In genomic region chr3:143358155-143358792, GRCh38 we compare ENCODE assay signal across 28 cellular contexts.
A peak's percentile ranks its signal among the peaks of the same experiment; 100 is the strongest.
DNase-seq lines count a peak whose midpoint lies in the region; ATAC-seq and TF ChIP-seq lines count a peak whose summit lies in the region.
"Had no signal": no experiment of that assay in that cellular context is flagged by ENCODE, and none has a peak within 500 bp of the region (broad histone marks: within the 10 kb centered on the region; RNA-seq: fewer than 3 reads in every experiment).

No MANE protein-coding gene starts in this region.

- H3K36me3 ChIP-seq in aorta (ENCODE audit: control insufficient read depth in 1 of 2, insufficient read depth in 2 of 2, low read length in 1 of 2), result peaks cover 0 to 2% of the 10 kb centered on the region in 2 donors
- H3K36me3 ChIP-seq: colonic mucosa, gastroesophageal sphincter, thoracic aorta, vagina had no signal

- peaks cover 2% of the 10 kb centered on the region for H3K9me3 ChIP-seq in aorta (ENCODE audit: control insufficient read depth, low read length)
- H3K9me3 ChIP-seq: colonic mucosa, esophagus squamous epithelium, thoracic aorta, vagina had no signal

- no peaks in the 10 kb centered on the region for H3K4me1 ChIP-seq in aorta (ENCODE audit: control insufficient read depth in 1 of 2, insufficient read depth in 2 of 2, low read length in 2 of 2)
- H3K4me1 ChIP-seq: colonic mucosa had no signal

- no peaks in the 10 kb centered on the region for H3K9me3 Mint-ChIP-seq in activated CD8-positive, alpha-beta T cell treated with anti-CD3 and anti-CD28 coated beads for 36 hours
- H3K9me3 Mint-ChIP-seq in activated CD8-positive, alpha-beta T cell treated with anti-CD3 and anti-CD28 coated beads, Interleukin-2, amount 10 ng/mL, durations not matched to agents 7 days and 5 days (ENCODE audit: insufficient read depth), result no peaks in the 10 kb centered on the region
- H3K9me3 Mint-ChIP-seq in activated T-helper 2 cell treated with anti-CD3 and anti-CD28 coated beads, Interferon-gamma antibody, Interleukin-2, Interleukin-4, amounts not matched to agents 10 μg/mL and 5 μg/mL and 100 μg/mL, durations not matched to agents 14 hours and 24 hours and 36 hours, result no peaks in the 10 kb centered on the region
- H3K9me3 Mint-ChIP-seq: activated naive CD4-positive, alpha-beta T cell treated with anti-CD3 and anti-CD28 coated beads for 36 hours; activated T-cell treated with anti-CD3 and anti-CD28 coated beads, Interleukin-2, amount 50 U/mL, for 72 hours; CD8-positive, alpha-beta memory T cell had no signal

- CTCF ChIA-PET in activated CD8-positive, alpha-beta T cell treated with anti-CD3 and anti-CD28 coated beads for 36 hours (lab: Charles Lee), result no interaction called here
- CTCF ChIA-PET in activated CD8-positive, alpha-beta T cell treated with anti-CD3 and anti-CD28 coated beads, Interleukin-2, amount 10 ng/mL, durations not matched to agents 7 days and 5 days (lab: Charles Lee), result interaction anchor here (1.0 kb wide), 1 partner anchor 9 kb away, joined by 3 read pairs; no protein-coding TSS in a partner anchor

- no peak for DNase-seq in activated CD8-positive, alpha-beta T cell treated with anti-CD3 and anti-CD28 coated beads for 36 hours
- DNase-seq in activated CD8-positive, alpha-beta T cell treated with anti-CD3 and anti-CD28 coated beads, Interleukin-2, amount 10 ng/mL, durations not matched to agents 7 days and 5 days, result no peak
- DNase-seq in NCI-H2081 treated with DMSO at 0.1 percent for 48 hours (lab: John Stamatoyannopoulos, UW) (peak; percentile 62), fibroblast of the aortic adventitia (ENCODE audit: low read depth) (peak; percentile 78), aorta (no peak)
- DNase-seq in activated T-helper 2 cell treated with anti-CD3 and anti-CD28 coated beads, Interferon-gamma antibody, Interleukin-2, Interleukin-4, amounts not matched to agents 10 μg/mL and 5 μg/mL and 100 μg/mL, durations not matched to agents 14 hours and 24 hours and 36 hours (ENCODE audit: low spot score), result no peak
- DNase-seq: activated CD4-positive, alpha-beta T cell treated with anti-CD3 and anti-CD28 coated beads, Interleukin-2, amount 50 U/mL, for 1 hour; activated naive CD4-positive, alpha-beta T cell treated with anti-CD3 and anti-CD28 coated beads for 36 hours; activated T-cell treated with anti-CD3 and anti-CD28 coated beads, Interleukin-2, amount 50 U/mL, for 72 hours; amniotic stem cell; CD8-positive, alpha-beta memory T cell; colonic mucosa; esophagus squamous epithelium; mesenchymal stem cell; MV-4-11; NCI-H187; NCI-H226; NCI-H82; stimulated activated CD4-positive, alpha-beta T cell treated with anti-CD3 and anti-CD28 coated beads, Interleukin-4, amount 100 ng/mL, for 4 hours had no signal

- H3K27me3 Mint-ChIP-seq in activated CD8-positive, alpha-beta T cell treated with anti-CD3 and anti-CD28 coated beads for 36 hours, result no peaks in the 10 kb centered on the region
- no peaks in the 10 kb centered on the region for H3K27me3 Mint-ChIP-seq in activated CD8-positive, alpha-beta T cell treated with anti-CD3 and anti-CD28 coated beads, Interleukin-2, amount 10 ng/mL, durations not matched to agents 7 days and 5 days (ENCODE audit: low read depth)
- no peaks in the 10 kb centered on the region for H3K27me3 Mint-ChIP-seq in activated T-helper 2 cell treated with anti-CD3 and anti-CD28 coated beads, Interferon-gamma antibody, Interleukin-2, Interleukin-4, amounts not matched to agents 10 μg/mL and 5 μg/mL and 100 μg/mL, durations not matched to agents 14 hours and 24 hours and 36 hours (ENCODE audit: low read depth)
- H3K27me3 Mint-ChIP-seq: B cell; CD8-positive, alpha-beta memory T cell; stimulated activated memory B cell treated with anti-CD40 and anti-IgM and Interleukin-4, amounts not matched to agents 10 μg/mL and 1 μg/mL and 100 μg/mL, for 72 hours had no signal

- H3K27ac ChIP-seq in aorta (ENCODE audit: low read depth in 1 of 2, low read length in 2 of 2), result no peak overlapping the region
- H3K27ac ChIP-seq: esophagus squamous epithelium, gastroesophageal sphincter, hepatocyte, thoracic aorta, vagina had no signal

- no peaks in the 10 kb centered on the region for H3K27me3 ChIP-seq in aorta (ENCODE audit: control insufficient read depth in 1 of 2, insufficient read depth in 2 of 2, low read length in 1 of 2)
- H3K27me3 ChIP-seq: colonic mucosa, esophagus squamous epithelium, gastroesophageal sphincter, hepatocyte, vagina had no signal

- intact Hi-C loops in activated CD8-positive, alpha-beta T cell treated with anti-CD3 and anti-CD28 coated beads for 36 hours (cut with micrococcal nuclease), result no loop called here
- intact Hi-C loops in aorta (cut with DNase I), result no loop called here
- intact Hi-C loops in activated T-helper 2 cell treated with anti-CD3 and anti-CD28 coated beads, Interferon-gamma antibody, Interleukin-2, Interleukin-4, amounts not matched to agents 10 μg/mL and 5 μg/mL and 100 μg/mL, durations not matched to agents 14 hours and 24 hours and 36 hours (cut with micrococcal nuclease), result no loop called here

- no peak overlapping the region for H3K27ac Mint-ChIP-seq in activated CD8-positive, alpha-beta T cell treated with anti-CD3 and anti-CD28 coated beads for 36 hours
- H3K27ac Mint-ChIP-seq in activated CD8-positive, alpha-beta T cell treated with anti-CD3 and anti-CD28 coated beads, Interleukin-2, amount 10 ng/mL, durations not matched to agents 7 days and 5 days, result no peak overlapping the region
- H3K27ac Mint-ChIP-seq in activated T-helper 2 cell treated with anti-CD3 and anti-CD28 coated beads, Interferon-gamma antibody, Interleukin-2, Interleukin-4, amounts not matched to agents 10 μg/mL and 5 μg/mL and 100 μg/mL, durations not matched to agents 14 hours and 24 hours and 36 hours, result no peak overlapping the region
- H3K27ac Mint-ChIP-seq: activated naive CD4-positive, alpha-beta T cell treated with anti-CD3 and anti-CD28 coated beads for 36 hours; activated T-cell treated with anti-CD3 and anti-CD28 coated beads, Interleukin-2, amount 50 U/mL, for 72 hours; B cell; CD8-positive, alpha-beta memory T cell; progenitor cell of endocrine pancreas; stimulated activated memory B cell treated with anti-CD40 and anti-IgM and Interleukin-4, amounts not matched to agents 10 μg/mL and 1 μg/mL and 100 μg/mL, for 72 hours had no signal

- H3K4me1 Mint-ChIP-seq in activated CD8-positive, alpha-beta T cell treated with anti-CD3 and anti-CD28 coated beads for 36 hours (ENCODE audit: low read depth), result peaks cover 19% of the 10 kb centered on the region
- H3K4me1 Mint-ChIP-seq in activated CD8-positive, alpha-beta T cell treated with anti-CD3 and anti-CD28 coated beads, Interleukin-2, amount 10 ng/mL, durations not matched to agents 7 days and 5 days (ENCODE audit: low read depth), result peaks cover 17% of the 10 kb centered on the region
- H3K4me1 Mint-ChIP-seq in activated T-helper 2 cell treated with anti-CD3 and anti-CD28 coated beads, Interferon-gamma antibody, Interleukin-2, Interleukin-4, amounts not matched to agents 10 μg/mL and 5 μg/mL and 100 μg/mL, durations not matched to agents 14 hours and 24 hours and 36 hours (ENCODE audit: low read depth), result peaks cover 17% of the 10 kb centered on the region

- TF ChIP-seq CTCF in activated CD8-positive, alpha-beta T cell treated with anti-CD3 and anti-CD28 coated beads for 36 hours (IDR thresholded peaks at IDR 0.05), result no peak
- TF ChIP-seq CTCF in fibroblast of the aortic adventitia (IDR thresholded peaks at IDR 0.05; ENCODE audit: insufficient read depth, low read length), result no peak

- POLR2A ChIA-PET in activated CD8-positive, alpha-beta T cell treated with anti-CD3 and anti-CD28 coated beads for 36 hours (lab: Charles Lee), result no interaction called here
- POLR2A ChIA-PET in activated CD8-positive, alpha-beta T cell treated with anti-CD3 and anti-CD28 coated beads, Interleukin-2, amount 10 ng/mL, durations not matched to agents 7 days and 5 days (lab: Charles Lee), result no interaction called here

- H3K36me3 Mint-ChIP-seq in activated CD8-positive, alpha-beta T cell treated with anti-CD3 and anti-CD28 coated beads for 36 hours (ENCODE audit: low read depth), result no peaks in the 10 kb centered on the region
- no peaks in the 10 kb centered on the region for H3K36me3 Mint-ChIP-seq in activated CD8-positive, alpha-beta T cell treated with anti-CD3 and anti-CD28 coated beads, Interleukin-2, amount 10 ng/mL, durations not matched to agents 7 days and 5 days (ENCODE audit: low read depth)
- H3K36me3 Mint-ChIP-seq in activated T-helper 2 cell treated with anti-CD3 and anti-CD28 coated beads, Interferon-gamma antibody, Interleukin-2, Interleukin-4, amounts not matched to agents 10 μg/mL and 5 μg/mL and 100 μg/mL, durations not matched to agents 14 hours and 24 hours and 36 hours (ENCODE audit: low read depth), result no peaks in the 10 kb centered on the region

- peak; percentile 24 for ATAC-seq in activated CD8-positive, alpha-beta T cell treated with anti-CD3 and anti-CD28 coated beads for 36 hours
- ATAC-seq in activated CD8-positive, alpha-beta T cell treated with anti-CD3 and anti-CD28 coated beads, Interleukin-2, amount 10 ng/mL, durations not matched to agents 7 days and 5 days, result no peak
- peak; percentile 57 for ATAC-seq in aorta (ENCODE audit: low FRiP score)
- no peak for ATAC-seq in GM21360 (IDR thresholded peaks at IDR 0.05; ENCODE audit: unreplicated experiment)
- no peak for ATAC-seq in HG03139 (IDR thresholded peaks at IDR 0.05; ENCODE audit: unreplicated experiment)
- ATAC-seq: activated T-cell treated with anti-CD3 and anti-CD28 coated beads, Interleukin-2, amount 50 U/mL, for 72 hours; gastroesophageal sphincter; stimulated activated memory B cell treated with anti-CD40 and anti-IgM and Interleukin-4, amounts not matched to agents 10 μg/mL and 1 μg/mL and 100 μg/mL, for 72 hours had no signal

- H3K4me3 ChIP-seq in fibroblast of the aortic adventitia (ENCODE audit: low read depth, low read length), result no peak overlapping the region
- H3K4me3 ChIP-seq in aorta (ENCODE audit: low read length in 2 of 2), result no peak overlapping the region
- H3K4me3 ChIP-seq: colonic mucosa, esophagus squamous epithelium, gastroesophageal sphincter, hepatocyte, thoracic aorta, vagina had no signal

- H3K4me3 Mint-ChIP-seq in activated CD8-positive, alpha-beta T cell treated with anti-CD3 and anti-CD28 coated beads for 36 hours, result no peak overlapping the region
- no peak overlapping the region for H3K4me3 Mint-ChIP-seq in activated CD8-positive, alpha-beta T cell treated with anti-CD3 and anti-CD28 coated beads, Interleukin-2, amount 10 ng/mL, durations not matched to agents 7 days and 5 days
- no peak overlapping the region for H3K4me3 Mint-ChIP-seq in activated T-helper 2 cell treated with anti-CD3 and anti-CD28 coated beads, Interferon-gamma antibody, Interleukin-2, Interleukin-4, amounts not matched to agents 10 μg/mL and 5 μg/mL and 100 μg/mL, durations not matched to agents 14 hours and 24 hours and 36 hours (ENCODE audit: low read depth)
- H3K4me3 Mint-ChIP-seq: activated naive CD4-positive, alpha-beta T cell treated with anti-CD3 and anti-CD28 coated beads for 36 hours; activated T-cell treated with anti-CD3 and anti-CD28 coated beads, Interleukin-2, amount 50 U/mL, for 72 hours; B cell; CD8-positive, alpha-beta memory T cell; stimulated activated memory B cell treated with anti-CD40 and anti-IgM and Interleukin-4, amounts not matched to agents 10 μg/mL and 1 μg/mL and 100 μg/mL, for 72 hours had no signal

- 7 to 8% methylated on average over 2 of the region's 2 CpGs for WGBS in aorta, 2 donors

Comparison
In these comparisons a context has a peak if more than half of its experiments do, and no peak if none do; other contexts are left out.
1. ATAC-seq: peak in activated CD8-positive, alpha-beta T cell treated with anti-CD3 and anti-CD28 coated beads for 36 hours (single experiment) and aorta (single experiment); none in activated CD8-positive, alpha-beta T cell treated with anti-CD3 and anti-CD28 coated beads, Interleukin-2, amount 10 ng/mL, durations not matched to agents 7 days and 5 days (single experiment), GM21360 (single experiment) and HG03139 (single experiment).
2. DNase-seq: peak in NCI-H2081 treated with DMSO at 0.1 percent for 48 hours (single experiment) and fibroblast of the aortic adventitia (single experiment); none in activated CD8-positive, alpha-beta T cell treated with anti-CD3 and anti-CD28 coated beads for 36 hours (single experiment), activated CD8-positive, alpha-beta T cell treated with anti-CD3 and anti-CD28 coated beads, Interleukin-2, amount 10 ng/mL, durations not matched to agents 7 days and 5 days (single experiment), aorta (0 of 2) and activated T-helper 2 cell treated with anti-CD3 and anti-CD28 coated beads, Interferon-gamma antibody, Interleukin-2, Interleukin-4, amounts not matched to agents 10 μg/mL and 5 μg/mL and 100 μg/mL, durations not matched to agents 14 hours and 24 hours and 36 hours (single experiment).